In the genomic region with DNA sequence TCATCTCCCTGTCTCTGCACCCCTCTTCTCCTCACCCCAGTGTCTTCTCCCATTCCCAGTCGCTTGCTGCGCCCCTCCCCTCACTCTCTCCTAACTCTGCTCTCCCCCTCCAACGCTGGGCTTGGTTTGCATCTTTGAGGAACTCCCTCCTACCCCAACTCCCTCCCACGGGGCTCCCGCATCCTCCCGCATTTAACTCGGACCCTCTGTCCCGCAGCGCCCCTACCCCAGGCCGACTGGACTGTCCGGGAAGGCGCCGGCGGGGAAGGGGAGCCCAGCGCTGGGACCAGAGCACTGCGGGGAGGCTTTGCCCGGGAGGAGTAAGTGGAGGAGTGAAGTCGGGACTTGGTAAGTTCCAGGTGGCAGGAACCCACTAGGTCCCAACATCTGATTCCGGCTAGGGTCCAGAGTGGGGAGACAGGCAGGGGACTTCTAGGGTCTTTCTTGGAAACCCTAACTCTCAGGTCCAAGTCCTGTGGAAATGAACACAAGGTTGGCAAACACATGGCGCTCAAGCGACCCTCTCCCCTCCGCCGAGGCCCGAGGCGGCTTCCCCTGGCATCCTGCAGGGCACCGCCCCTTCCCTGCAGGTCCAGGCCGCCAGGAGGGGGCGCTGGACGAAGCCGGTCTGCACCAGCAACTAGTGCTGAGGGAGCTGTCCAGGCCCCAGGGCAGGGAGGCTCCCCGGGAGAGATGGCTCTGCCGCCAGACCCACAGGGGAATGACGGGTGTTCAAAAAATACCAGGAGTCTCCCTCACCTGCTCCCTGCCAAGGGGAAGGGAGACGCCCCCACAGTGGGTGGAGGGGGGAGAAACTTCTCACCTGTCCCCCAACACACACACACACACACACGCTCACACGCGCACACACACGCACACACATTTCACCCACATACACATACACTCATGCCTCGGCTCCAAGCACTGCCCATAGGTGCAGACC, we compare ENCODE assay signal across 8 cellular contexts.
DNase-seq lines count a peak whose midpoint lies in the region; FAIRE-seq and TF ChIP-seq lines count a peak whose summit lies in the region.

No MANE protein-coding gene starts in this region.

- DNase-seq in AG08395 (ENCODE audit: low spot score) (peak; percentile 88), GM20000 (ENCODE audit: low spot score) (peak; percentile 76), NCI-H526 treated with DMSO at 0.1 percent for 48 hours (lab: John Stamatoyannopoulos, UW) (peak; percentile 16), activated T-cell treated with anti-CD3 and anti-CD28 coated beads for 48 hours (ENCODE audit: low read depth) (peak; percentile 72), fibroblast of mammary gland (ENCODE audit: low read depth) (peak; percentile 56), non-pigmented ciliary epithelial cell (ENCODE audit: low read depth) (peak; percentile 9), urothelium cell line (ENCODE audit: low spot score) (peak; percentile 56), NCI-H524 treated with DMSO at 0.1 percent for 48 hours (lab: John Stamatoyannopoulos, UW) (no peak)

- FAIRE-seq in urothelium cell line (lab: Jason Lieb, UNC), result no peak

- peak overlapping the region; percentile 3 for H3K4me3 ChIP-seq in fibroblast of mammary gland (ENCODE audit: control insufficient read depth, low read depth, low read length)

- TF ChIP-seq CTCF in GM20000 (IDR thresholded peaks at IDR 0.05; ENCODE audit: extremely low read depth, missing control alignments) (peak; percentile 65), fibroblast of mammary gland (conservative IDR thresholded peaks at IDR 0.05; ENCODE audit: control insufficient read depth, insufficient read depth, low read depth, low read length) (peak; percentile 82)
